Comparison of ENCODE assay signal across 17 cellular contexts in the genomic region with DNA sequence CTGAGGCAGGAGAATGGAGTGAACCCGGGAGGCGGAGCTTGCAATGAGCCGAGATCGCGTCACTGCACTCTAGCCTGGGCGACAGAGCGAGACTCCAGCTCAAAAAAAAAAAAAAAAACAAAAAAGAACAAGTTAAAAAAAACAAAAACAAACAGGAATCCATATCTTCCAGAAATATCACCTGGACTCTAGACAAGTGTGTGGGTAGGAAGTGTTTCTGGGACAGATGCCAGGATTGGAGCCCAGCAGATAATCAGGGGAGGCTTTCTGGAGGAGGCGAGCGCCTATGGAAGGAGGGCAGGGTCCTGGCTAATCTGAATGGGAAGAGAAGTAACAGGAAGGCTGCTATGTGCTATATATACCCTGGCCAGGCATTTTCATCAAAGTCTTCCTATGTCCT. TPM values are rescaled to one million over a fixed set of nuclear protein-coding genes. Genes with fewer than 3 reads are reported as not detected.
DNase-seq lines count a peak whose midpoint lies in the region; ATAC-seq, FAIRE-seq and TF ChIP-seq lines count a peak whose summit lies in the region.
"Had no signal": no experiment of that assay in that cellular context is flagged by ENCODE, and none has a peak within 500 bp of the region (broad histone marks: within the 10 kb centered on the region; RNA-seq: fewer than 3 reads in every experiment).

No MANE protein-coding gene starts in this region.

- ATAC-seq in body of pancreas (peak; percentile 15), HG03039 (IDR thresholded peaks at IDR 0.05; ENCODE audit: unreplicated experiment) (no peak)

- TF ChIP-seq POLR2A in body of pancreas (IDR thresholded peaks at IDR 0.05): no peak
- no peak for TF ChIP-seq POLR2A in suprapubic skin (IDR thresholded peaks at IDR 0.05)

- H3K4me3 ChIP-seq in body of pancreas (no peak overlapping the region), small intestine (ENCODE audit: low read depth in 1 of 2, low read length in 2 of 2) (no peak overlapping the region), suprapubic skin (no peak overlapping the region)
- H3K4me3 ChIP-seq: BLaER1 treated with 17β-estradiol and CSF1 and Interleukin-3, amounts not matched to agents 10 nM and 100 nM had no signal

- H3K4me1 ChIP-seq in body of pancreas (peaks cover 45% of the 10 kb centered on the region), small intestine (ENCODE audit: control insufficient read depth in 2 of 2, insufficient read depth in 1 of 2, low read depth in 1 of 2, low read length in 1 of 2) (peaks cover 0 to under 1% of the 10 kb centered on the region in 2 donors), suprapubic skin (peaks cover 29% of the 10 kb centered on the region)

- no peaks in the 10 kb centered on the region for H3K27me3 ChIP-seq in body of pancreas
- H3K27me3 ChIP-seq in small intestine (ENCODE audit: control insufficient read depth in 2 of 2, insufficient read depth in 2 of 2, low read length in 2 of 2): no peaks in the 10 kb centered on the region
- H3K27me3 ChIP-seq in suprapubic skin: no peaks in the 10 kb centered on the region

- peak overlapping the region; percentile 99 for H3K27ac ChIP-seq in C4-2B
- peak overlapping the region in 3 of 4 donors; percentile 27 to 51 (median 49) for H3K27ac ChIP-seq in body of pancreas
- no peak overlapping the region for H3K27ac ChIP-seq in small intestine (ENCODE audit: low read depth in 1 of 2, low read length in 1 of 2)
- no peak overlapping the region for H3K27ac ChIP-seq in suprapubic skin
- H3K27ac ChIP-seq: BLaER1 treated with 17β-estradiol and CSF1 and Interleukin-3, amounts not matched to agents 10 nM and 100 nM had no signal

- no peak for TF ChIP-seq EP300 in suprapubic skin (IDR thresholded peaks at IDR 0.05)

- TF ChIP-seq CTCF in C4-2B (conservative IDR thresholded peaks at IDR 0.05) (no peak), body of pancreas (IDR thresholded peaks at IDR 0.05) (no peak), suprapubic skin (IDR thresholded peaks at IDR 0.05) (no peak)

- FAIRE-seq in small intestine (lab: Jason Lieb, UNC): no peak

- intact Hi-C loops in body of pancreas (cut with DNase I): no loop called here

- DNase-seq in NCI-H1092 treated with DMSO at 0.1 percent for 48 hours (lab: John Stamatoyannopoulos, UW) (peak; percentile 12), NCI-H1092 (lab: John Stamatoyannopoulos, UW) (no peak), body of pancreas (peak; percentile 57 to 68 (median 62)), small intestine (peak; percentile 61), NCI-H2107 (lab: John Stamatoyannopoulos, UW) (no peak), suprapubic skin (ENCODE audit: low spot score in 2 of 2) (no peak)
- DNase-seq: H9, IMR-90, Kasumi-1, NCI-H1436, NCI-H2081 treated with DMSO at 0.1 percent for 48 hours, NCI-H526 treated with DMSO at 0.1 percent for 48 hours, OCI-M1, SIG-M5 had no signal

- no peaks in the 10 kb centered on the region for H3K36me3 ChIP-seq in body of pancreas (replicated peaks in 1 of 2; ENCODE audit: insufficient read depth in 1 of 2, low read depth in 2 of 2)
- peaks cover 0 to 8% of the 10 kb centered on the region in 2 donors for H3K36me3 ChIP-seq in small intestine (ENCODE audit: control insufficient read depth in 2 of 2, insufficient read depth in 2 of 2, low read length in 2 of 2)
- H3K36me3 ChIP-seq in suprapubic skin: no peaks in the 10 kb centered on the region
- H3K36me3 ChIP-seq: BLaER1 treated with 17β-estradiol and CSF1 and Interleukin-3, amounts not matched to agents 10 nM and 100 nM had no signal

- H3K9me3 ChIP-seq in body of pancreas (no peaks in the 10 kb centered on the region), small intestine (ENCODE audit: control insufficient read depth, low read depth) (no peaks in the 10 kb centered on the region), suprapubic skin (no peaks in the 10 kb centered on the region)
- H3K9me3 ChIP-seq: BLaER1 treated with 17β-estradiol and CSF1 and Interleukin-3, amounts not matched to agents 10 nM and 100 nM had no signal

- 25 to 36% methylated on average over 9 of the region's 9 CpGs for WGBS in body of pancreas, 2 donors
- WGBS in small intestine, 3 donors: 30 to 61% (median 50%) methylated on average over 9 of the region's 9 CpGs
- WGBS in suprapubic skin: 80% methylated on average over 9 of the region's 9 CpGs

RNA-seq across cellular contexts. Expression of a gene that starts 43.6 kb away (rescaled TPM):
- total RNA-seq in body of pancreas (1 to 10 TPM; 2.3 to 4.9 TPM), suprapubic skin (10 to 100 TPM in 1 of 4 donors, 1 to 10 TPM in 3; 7.4 to 11.4 (median 8.3) TPM)
- 1 to 10 TPM; 1.1 to 4.7 (median 3.5) TPM for polyA plus RNA-seq in small intestine

Comparison
In these comparisons a context has a peak if more than half of its experiments do, and no peak if none do; other contexts are left out.
1. DNase-seq: peak in NCI-H1092 treated with DMSO at 0.1 percent for 48 hours (single experiment), body of pancreas (4 of 4) and small intestine (single experiment); none in NCI-H1092 (single experiment), NCI-H2107 (single experiment) and suprapubic skin (0 of 2).
2. H3K27ac ChIP-seq: peak in C4-2B (single experiment) and body of pancreas (3 of 4); none in small intestine (0 of 2) and suprapubic skin (single experiment).